Comparison of ENCODE assay signal across 8 cellular contexts in genomic region chr2:178891265-178891958, GRCh38.
A peak's percentile ranks its signal among the peaks of the same experiment; 100 is the strongest.
DNase-seq lines count a peak whose midpoint lies in the region; ATAC-seq lines count a peak whose summit lies in the region.

No MANE protein-coding gene starts in this region.

- H3K4me1 Mint-ChIP-seq in activated naive CD4-positive, alpha-beta T cell treated with anti-CD3 and anti-CD28 coated beads, Interleukin-2, amount 10 ng/mL, durations not matched to agents 7 days and 5 days = no peaks in the 10 kb centered on the region

- H3K36me3 ChIP-seq in Karpas-422 (ENCODE audit: insufficient read depth, low read length) (no peaks in the 10 kb centered on the region), SJSA1 (no peaks in the 10 kb centered on the region)

- ATAC-seq in GM21529 (IDR thresholded peaks at IDR 0.05; ENCODE audit: unreplicated experiment) = peak; percentile 93

- no peaks in the 10 kb centered on the region for H3K79me2 ChIP-seq in Karpas-422 (ENCODE audit: low read length)

- H3K9me3 ChIP-seq in Karpas-422 (ENCODE audit: low read length) (no peaks in the 10 kb centered on the region), SJSA1 (replicated peaks) (no peaks in the 10 kb centered on the region)

- no peaks in the 10 kb centered on the region for H3K4me1 ChIP-seq in Karpas-422 (ENCODE audit: low read length)
- H3K4me1 ChIP-seq in SJSA1 (replicated peaks) = no peaks in the 10 kb centered on the region

- no peaks in the 10 kb centered on the region for H4K20me1 ChIP-seq in Karpas-422 (ENCODE audit: insufficient read depth, low read depth, low read length)

- no peaks in the 10 kb centered on the region for H3K9me2 ChIP-seq in Karpas-422 (replicated peaks; ENCODE audit: insufficient read depth, low read length)

- no peaks in the 10 kb centered on the region for H3K36me3 Mint-ChIP-seq in activated naive CD4-positive, alpha-beta T cell treated with anti-CD3 and anti-CD28 coated beads, Interleukin-2, amount 10 ng/mL, durations not matched to agents 7 days and 5 days

- H3K27me3 ChIP-seq in Karpas-422 (ENCODE audit: low read length) (no peaks in the 10 kb centered on the region), SJSA1 (replicated peaks) (no peaks in the 10 kb centered on the region)

- H3K9me3 Mint-ChIP-seq in activated naive CD4-positive, alpha-beta T cell treated with anti-CD3 and anti-CD28 coated beads, Interleukin-2, amount 10 ng/mL, durations not matched to agents 7 days and 5 days = no peaks in the 10 kb centered on the region

- intact Hi-C loops in head of caudate nucleus (cut with DNase I) = no loop called here

- H3K4me3 Mint-ChIP-seq in activated naive CD4-positive, alpha-beta T cell treated with anti-CD3 and anti-CD28 coated beads, Interleukin-2, amount 10 ng/mL, durations not matched to agents 7 days and 5 days = no peak overlapping the region

- H3K4me2 ChIP-seq in Karpas-422 (ENCODE audit: low read depth, low read length, poor library complexity, severe bottlenecking) = no peak overlapping the region

- CTCF ChIA-PET in activated naive CD4-positive, alpha-beta T cell treated with anti-CD3 and anti-CD28 coated beads, Interleukin-2, amount 10 ng/mL, durations not matched to agents 7 days and 5 days (lab: Charles Lee) = interaction anchor here (0.8 to 4.8 kb wide), 19 partner anchors 10 to 519 kb away, joined by 3 to 53 read pairs (median 4); no protein-coding TSS in a partner anchor

- no peaks in the 10 kb centered on the region for H3K27me3 Mint-ChIP-seq in activated naive CD4-positive, alpha-beta T cell treated with anti-CD3 and anti-CD28 coated beads, Interleukin-2, amount 10 ng/mL, durations not matched to agents 7 days and 5 days

- no peak overlapping the region for H3K27ac Mint-ChIP-seq in activated naive CD4-positive, alpha-beta T cell treated with anti-CD3 and anti-CD28 coated beads, Interleukin-2, amount 10 ng/mL, durations not matched to agents 7 days and 5 days

- DNase-seq in EH (ENCODE audit: low read depth) = peak; percentile 65
- peak; percentile 86 for DNase-seq in Karpas-422
- DNase-seq in SJSA1 (ENCODE audit: low read depth in 1 of 2, low spot score in 2 of 2) = peak; percentile 39 to 57
- DNase-seq in activated naive CD4-positive, alpha-beta T cell treated with anti-CD3 and anti-CD28 coated beads, Interleukin-2, amount 10 ng/mL, durations not matched to agents 7 days and 5 days = peak; percentile 79
- DNase-seq in head of caudate nucleus = peak in 40 of 42 donors; percentile 3 to 89 (median 62)
- DNase-seq in putamen (ENCODE audit: low spot score) = peak; percentile 58
- no peak for DNase-seq in HuH-7.5 (ENCODE audit: low spot score)

- H3K4me3 ChIP-seq in Karpas-422 (ENCODE audit: low read length) (no peak overlapping the region), SJSA1 (no peak overlapping the region)

- H3K9ac ChIP-seq in Karpas-422 (ENCODE audit: low read length) = no peak overlapping the region

- no peak overlapping the region for H2AFZ ChIP-seq in Karpas-422 (ENCODE audit: low read length)

- H3K27ac ChIP-seq in Karpas-422 (ENCODE audit: low read length) = no peak overlapping the region
- H3K27ac ChIP-seq in SJSA1 = no peak overlapping the region
